ENCODE assay signal across 1 cellular context in genomic region chr1:204171751-204172178, GRCh38.
TF ChIP-seq lines count a peak whose summit lies in the region.

No MANE protein-coding gene starts in this region.

TF ChIP-seq in HepG2, 621 proteins besides CTCF, POLR2A, EP300 and RAD21 (continues in another document):
- peak; percentile 34; the same call in 1 of the 2 replicates for TF ChIP-seq NCOR1 (IDR thresholded peaks at IDR 0.05; ENCODE audit: borderline replicate concordance, low read length)
- TF ChIP-seq GATAD2A (CRISPR knock-in tag; IDR thresholded peaks at IDR 0.05), result peak; percentile 33; the same call in 1 of the 2 replicates
- TF ChIP-seq RFX3 (CRISPR knock-in tag; IDR thresholded peaks at IDR 0.05), result no peak
- TF ChIP-seq ETV5 (CRISPR knock-in tag; IDR thresholded peaks at IDR 0.05; ENCODE audit: borderline replicate concordance), result peak; percentile 72; the same call in 1 of the 2 replicates
- no peak for TF ChIP-seq TFAP4 (IDR thresholded peaks at IDR 0.05; ENCODE audit: borderline replicate concordance, low read depth)
- no peak for TF ChIP-seq NR2F6 (IDR thresholded peaks at IDR 0.05)
- no peak for TF ChIP-seq NR2F6 (CRISPR knock-in tag; IDR thresholded peaks at IDR 0.05)
- no peak for TF ChIP-seq KAT7 (CRISPR knock-in tag; IDR thresholded peaks at IDR 0.05; ENCODE audit: borderline replicate concordance)
- no peak for TF ChIP-seq FOXK2 (IDR thresholded peaks at IDR 0.05)
- no peak for TF ChIP-seq SOX13 (IDR thresholded peaks at IDR 0.05)
- TF ChIP-seq SOX13 (CRISPR knock-in tag; conservative IDR thresholded peaks at IDR 0.05 in 1 of 2, IDR thresholded peaks at IDR 0.05 in 1 of 2), result peak in 1 of 2 experiments; percentile 82; a peak in 2 of 4 replicates
- no peak for TF ChIP-seq CBX1 (IDR thresholded peaks at IDR 0.05; ENCODE audit: low read depth)
- TF ChIP-seq THRA (CRISPR knock-in tag; IDR thresholded peaks at IDR 0.05; ENCODE audit: borderline replicate concordance), result no peak
- TF ChIP-seq ZNF704 (CRISPR knock-in tag; IDR thresholded peaks at IDR 0.05; ENCODE audit: borderline replicate concordance), result no peak
- no peak for TF ChIP-seq NFKB2 (CRISPR knock-in tag; IDR thresholded peaks at IDR 0.05; ENCODE audit: borderline replicate concordance)
- no peak for TF ChIP-seq HOXD1 (CRISPR knock-in tag; IDR thresholded peaks at IDR 0.05)
- TF ChIP-seq ZNF83 (CRISPR knock-in tag; IDR thresholded peaks at IDR 0.05; ENCODE audit: borderline replicate concordance), result no peak
- no peak for TF ChIP-seq MXD4 (CRISPR knock-in tag; IDR thresholded peaks at IDR 0.05)
- TF ChIP-seq EED (CRISPR knock-in tag; IDR thresholded peaks at IDR 0.05), result no peak
- no peak for TF ChIP-seq ZBED4 (CRISPR knock-in tag; IDR thresholded peaks at IDR 0.05; ENCODE audit: borderline replicate concordance)
- TF ChIP-seq ZNF713 (CRISPR knock-in tag; IDR thresholded peaks at IDR 0.05), result no peak
- TF ChIP-seq ZNF318 (CRISPR knock-in tag; IDR thresholded peaks at IDR 0.05), result no peak
- no peak for TF ChIP-seq PRDM4 (CRISPR knock-in tag; IDR thresholded peaks at IDR 0.05; ENCODE audit: borderline replicate concordance)
- no peak for TF ChIP-seq ZNF576 (CRISPR knock-in tag; IDR thresholded peaks at IDR 0.05)
- TF ChIP-seq ZNF543 (CRISPR knock-in tag; IDR thresholded peaks at IDR 0.05), result no peak
- TF ChIP-seq ZNF18 (CRISPR knock-in tag; IDR thresholded peaks at IDR 0.05; ENCODE audit: insufficient replicate concordance), result no peak
- TF ChIP-seq E2F2 (CRISPR knock-in tag; IDR thresholded peaks at IDR 0.05; ENCODE audit: borderline replicate concordance), result no peak
- TF ChIP-seq MXD1 (CRISPR knock-in tag; IDR thresholded peaks at IDR 0.05), result no peak
- peak; percentile 23 for TF ChIP-seq TBL1XR1 (IDR thresholded peaks at IDR 0.05; ENCODE audit: borderline replicate concordance, low read length, partially characterized antibody)
- TF ChIP-seq DR1 (CRISPR knock-in tag; IDR thresholded peaks at IDR 0.05), result no peak
- no peak for TF ChIP-seq ZNF639 (CRISPR knock-in tag; conservative IDR thresholded peaks at IDR 0.05)
- TF ChIP-seq ZNF317 (CRISPR knock-in tag; IDR thresholded peaks at IDR 0.05), result 0 out of 2 replicates have a peak, but pooled peaks have one; percentile 33
- TF ChIP-seq JUND (CRISPR knock-in tag; IDR thresholded peaks at IDR 0.05), result no peak
- TF ChIP-seq PHF20 (CRISPR knock-in tag; IDR thresholded peaks at IDR 0.05), result no peak
